In the genomic region with DNA sequence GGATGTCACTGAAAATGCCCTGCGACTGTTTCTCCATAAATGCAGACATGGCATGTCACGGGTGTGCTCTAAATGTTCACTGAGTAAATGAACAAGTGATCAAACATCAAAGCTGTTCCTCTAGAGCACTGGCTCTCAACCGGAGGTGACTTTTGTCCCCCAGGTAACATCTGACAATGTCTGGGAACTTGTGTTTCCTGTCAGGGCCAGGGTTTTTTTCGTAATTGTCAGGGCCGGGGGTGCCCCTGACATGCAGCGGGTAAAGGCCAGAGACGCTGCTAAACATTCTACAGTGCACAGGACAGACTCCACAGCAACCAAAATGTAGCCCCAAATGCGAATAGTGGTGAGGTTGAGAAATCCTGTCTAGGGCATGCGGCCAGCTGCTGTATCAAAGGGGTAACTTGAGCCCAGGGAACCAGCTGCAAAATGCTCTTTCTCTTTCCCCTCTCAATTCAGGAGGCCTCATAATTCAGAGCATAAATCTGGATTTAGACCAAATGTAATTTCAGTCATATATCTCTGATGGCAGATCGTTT, we compare ENCODE assay signal across 1 cellular context.
TF ChIP-seq lines count a peak whose summit lies in the region.

No MANE protein-coding gene starts in this region.

TF ChIP-seq in GM23338, 12 proteins besides CTCF, POLR2A, EP300 and RAD21:
- TF ChIP-seq POLR2AphosphoS5 (IDR thresholded peaks at IDR 0.05; ENCODE audit: low read depth) = no peak
- no peak for TF ChIP-seq ZNF331 (CRISPR knock-in tag; IDR thresholded peaks at IDR 0.05; ENCODE audit: low read depth)
- TF ChIP-seq JUNB (IDR thresholded peaks at IDR 0.05; ENCODE audit: unreplicated experiment) = no peak
- TF ChIP-seq CREB1 (CRISPR knock-in tag; IDR thresholded peaks at IDR 0.05; ENCODE audit: low read depth) = no peak
- TF ChIP-seq, protein P1, sequence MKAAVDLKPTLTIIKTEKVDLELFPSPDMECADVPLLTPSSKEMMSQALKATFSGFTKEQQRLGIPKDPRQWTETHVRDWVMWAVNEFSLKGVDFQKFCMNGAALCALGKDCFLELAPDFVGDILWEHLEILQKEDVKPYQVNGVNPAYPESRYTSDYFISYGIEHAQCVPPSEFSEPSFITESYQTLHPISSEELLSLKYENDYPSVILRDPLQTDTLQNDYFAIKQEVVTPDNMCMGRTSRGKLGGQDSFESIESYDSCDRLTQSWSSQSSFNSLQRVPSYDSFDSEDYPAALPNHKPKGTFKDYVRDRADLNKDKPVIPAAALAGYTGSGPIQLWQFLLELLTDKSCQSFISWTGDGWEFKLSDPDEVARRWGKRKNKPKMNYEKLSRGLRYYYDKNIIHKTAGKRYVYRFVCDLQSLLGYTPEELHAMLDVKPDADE (IDR thresholded peaks at IDR 0.05) = no peak
- TF ChIP-seq NANOG (IDR thresholded peaks at IDR 0.05; ENCODE audit: borderline replicate concordance) = no peak
- TF ChIP-seq, protein P2, sequence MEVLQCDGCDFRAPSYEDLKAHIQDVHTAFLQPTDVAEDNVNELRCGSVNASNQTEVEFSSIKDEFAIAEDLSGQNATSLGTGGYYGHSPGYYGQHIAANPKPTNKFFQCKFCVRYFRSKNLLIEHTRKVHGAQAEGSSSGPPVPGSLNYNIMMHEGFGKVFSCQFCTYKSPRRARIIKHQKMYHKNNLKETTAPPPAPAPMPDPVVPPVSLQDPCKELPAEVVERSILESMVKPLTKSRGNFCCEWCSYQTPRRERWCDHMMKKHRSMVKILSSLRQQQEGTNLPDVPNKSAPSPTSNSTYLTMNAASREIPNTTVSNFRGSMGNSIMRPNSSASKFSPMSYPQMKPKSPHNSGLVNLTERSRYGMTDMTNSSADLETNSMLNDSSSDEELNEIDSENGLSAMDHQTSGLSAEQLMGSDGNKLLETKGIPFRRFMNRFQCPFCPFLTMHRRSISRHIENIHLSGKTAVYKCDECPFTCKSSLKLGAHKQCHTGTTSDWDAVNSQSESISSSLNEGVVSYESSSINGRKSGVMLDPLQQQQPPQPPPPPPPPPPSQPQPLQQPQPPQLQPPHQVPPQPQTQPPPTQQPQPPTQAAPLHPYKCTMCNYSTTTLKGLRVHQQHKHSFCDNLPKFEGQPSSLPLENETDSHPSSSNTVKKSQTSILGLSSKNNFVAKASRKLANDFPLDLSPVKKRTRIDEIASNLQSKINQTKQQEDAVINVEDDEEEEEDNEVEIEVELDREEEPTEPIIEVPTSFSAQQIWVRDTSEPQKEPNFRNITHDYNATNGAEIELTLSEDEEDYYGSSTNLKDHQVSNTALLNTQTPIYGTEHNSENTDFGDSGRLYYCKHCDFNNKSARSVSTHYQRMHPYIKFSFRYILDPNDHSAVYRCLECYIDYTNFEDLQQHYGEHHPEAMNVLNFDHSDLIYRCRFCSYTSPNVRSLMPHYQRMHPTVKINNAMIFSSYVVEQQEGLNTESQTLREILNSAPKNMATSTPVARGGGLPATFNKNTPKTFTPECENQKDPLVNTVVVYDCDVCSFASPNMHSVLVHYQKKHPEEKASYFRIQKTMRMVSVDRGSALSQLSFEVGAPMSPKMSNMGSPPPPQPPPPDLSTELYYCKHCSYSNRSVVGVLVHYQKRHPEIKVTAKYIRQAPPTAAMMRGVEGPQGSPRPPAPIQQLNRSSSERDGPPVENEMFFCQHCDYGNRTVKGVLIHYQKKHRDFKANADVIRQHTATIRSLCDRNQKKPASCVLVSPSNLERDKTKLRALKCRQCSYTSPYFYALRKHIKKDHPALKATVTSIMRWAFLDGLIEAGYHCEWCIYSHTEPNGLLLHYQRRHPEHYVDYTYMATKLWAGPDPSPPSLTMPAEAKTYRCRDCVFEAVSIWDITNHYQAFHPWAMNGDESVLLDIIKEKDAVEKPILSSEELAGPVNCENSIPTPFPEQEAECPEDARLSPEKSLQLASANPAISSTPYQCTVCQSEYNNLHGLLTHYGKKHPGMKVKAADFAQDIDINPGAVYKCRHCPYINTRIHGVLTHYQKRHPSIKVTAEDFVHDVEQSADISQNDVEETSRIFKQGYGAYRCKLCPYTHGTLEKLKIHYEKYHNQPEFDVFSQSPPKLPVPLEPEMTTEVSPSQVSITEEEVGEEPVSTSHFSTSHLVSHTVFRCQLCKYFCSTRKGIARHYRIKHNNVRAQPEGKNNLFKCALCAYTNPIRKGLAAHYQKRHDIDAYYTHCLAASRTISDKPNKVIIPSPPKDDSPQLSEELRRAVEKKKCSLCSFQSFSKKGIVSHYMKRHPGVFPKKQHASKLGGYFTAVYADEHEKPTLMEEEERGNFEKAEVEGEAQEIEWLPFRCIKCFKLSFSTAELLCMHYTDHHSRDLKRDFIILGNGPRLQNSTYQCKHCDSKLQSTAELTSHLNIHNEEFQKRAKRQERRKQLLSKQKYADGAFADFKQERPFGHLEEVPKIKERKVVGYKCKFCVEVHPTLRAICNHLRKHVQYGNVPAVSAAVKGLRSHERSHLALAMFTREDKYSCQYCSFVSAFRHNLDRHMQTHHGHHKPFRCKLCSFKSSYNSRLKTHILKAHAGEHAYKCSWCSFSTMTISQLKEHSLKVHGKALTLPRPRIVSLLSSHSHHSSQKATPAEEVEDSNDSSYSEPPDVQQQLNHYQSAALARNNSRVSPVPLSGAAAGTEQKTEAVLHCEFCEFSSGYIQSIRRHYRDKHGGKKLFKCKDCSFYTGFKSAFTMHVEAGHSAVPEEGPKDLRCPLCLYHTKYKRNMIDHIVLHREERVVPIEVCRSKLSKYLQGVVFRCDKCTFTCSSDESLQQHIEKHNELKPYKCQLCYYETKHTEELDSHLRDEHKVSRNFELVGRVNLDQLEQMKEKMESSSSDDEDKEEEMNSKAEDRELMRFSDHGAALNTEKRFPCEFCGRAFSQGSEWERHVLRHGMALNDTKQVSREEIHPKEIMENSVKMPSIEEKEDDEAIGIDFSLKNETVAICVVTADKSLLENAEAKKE (CRISPR knock-in tag; IDR thresholded peaks at IDR 0.05) = no peak
- TF ChIP-seq EZH2phosphoT487 (IDR thresholded peaks at IDR 0.05; ENCODE audit: unreplicated experiment) = no peak
- TF ChIP-seq STAT1 (IDR thresholded peaks at IDR 0.05; ENCODE audit: unreplicated experiment) = no peak
- TF ChIP-seq, protein P3, sequence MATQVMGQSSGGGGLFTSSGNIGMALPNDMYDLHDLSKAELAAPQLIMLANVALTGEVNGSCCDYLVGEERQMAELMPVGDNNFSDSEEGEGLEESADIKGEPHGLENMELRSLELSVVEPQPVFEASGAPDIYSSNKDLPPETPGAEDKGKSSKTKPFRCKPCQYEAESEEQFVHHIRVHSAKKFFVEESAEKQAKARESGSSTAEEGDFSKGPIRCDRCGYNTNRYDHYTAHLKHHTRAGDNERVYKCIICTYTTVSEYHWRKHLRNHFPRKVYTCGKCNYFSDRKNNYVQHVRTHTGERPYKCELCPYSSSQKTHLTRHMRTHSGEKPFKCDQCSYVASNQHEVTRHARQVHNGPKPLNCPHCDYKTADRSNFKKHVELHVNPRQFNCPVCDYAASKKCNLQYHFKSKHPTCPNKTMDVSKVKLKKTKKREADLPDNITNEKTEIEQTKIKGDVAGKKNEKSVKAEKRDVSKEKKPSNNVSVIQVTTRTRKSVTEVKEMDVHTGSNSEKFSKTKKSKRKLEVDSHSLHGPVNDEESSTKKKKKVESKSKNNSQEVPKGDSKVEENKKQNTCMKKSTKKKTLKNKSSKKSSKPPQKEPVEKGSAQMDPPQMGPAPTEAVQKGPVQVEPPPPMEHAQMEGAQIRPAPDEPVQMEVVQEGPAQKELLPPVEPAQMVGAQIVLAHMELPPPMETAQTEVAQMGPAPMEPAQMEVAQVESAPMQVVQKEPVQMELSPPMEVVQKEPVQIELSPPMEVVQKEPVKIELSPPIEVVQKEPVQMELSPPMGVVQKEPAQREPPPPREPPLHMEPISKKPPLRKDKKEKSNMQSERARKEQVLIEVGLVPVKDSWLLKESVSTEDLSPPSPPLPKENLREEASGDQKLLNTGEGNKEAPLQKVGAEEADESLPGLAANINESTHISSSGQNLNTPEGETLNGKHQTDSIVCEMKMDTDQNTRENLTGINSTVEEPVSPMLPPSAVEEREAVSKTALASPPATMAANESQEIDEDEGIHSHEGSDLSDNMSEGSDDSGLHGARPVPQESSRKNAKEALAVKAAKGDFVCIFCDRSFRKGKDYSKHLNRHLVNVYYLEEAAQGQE (IDR thresholded peaks at IDR 0.05; ENCODE audit: unreplicated experiment) = no peak
- no peak for TF ChIP-seq ZNF114 (CRISPR knock-in tag; IDR thresholded peaks at IDR 0.05)
- no peak for TF ChIP-seq EZH2 (IDR thresholded peaks at IDR 0.05; ENCODE audit: low read depth, unreplicated experiment)
